Comparison of ENCODE assay signal across 8 cellular contexts in the genomic region with DNA sequence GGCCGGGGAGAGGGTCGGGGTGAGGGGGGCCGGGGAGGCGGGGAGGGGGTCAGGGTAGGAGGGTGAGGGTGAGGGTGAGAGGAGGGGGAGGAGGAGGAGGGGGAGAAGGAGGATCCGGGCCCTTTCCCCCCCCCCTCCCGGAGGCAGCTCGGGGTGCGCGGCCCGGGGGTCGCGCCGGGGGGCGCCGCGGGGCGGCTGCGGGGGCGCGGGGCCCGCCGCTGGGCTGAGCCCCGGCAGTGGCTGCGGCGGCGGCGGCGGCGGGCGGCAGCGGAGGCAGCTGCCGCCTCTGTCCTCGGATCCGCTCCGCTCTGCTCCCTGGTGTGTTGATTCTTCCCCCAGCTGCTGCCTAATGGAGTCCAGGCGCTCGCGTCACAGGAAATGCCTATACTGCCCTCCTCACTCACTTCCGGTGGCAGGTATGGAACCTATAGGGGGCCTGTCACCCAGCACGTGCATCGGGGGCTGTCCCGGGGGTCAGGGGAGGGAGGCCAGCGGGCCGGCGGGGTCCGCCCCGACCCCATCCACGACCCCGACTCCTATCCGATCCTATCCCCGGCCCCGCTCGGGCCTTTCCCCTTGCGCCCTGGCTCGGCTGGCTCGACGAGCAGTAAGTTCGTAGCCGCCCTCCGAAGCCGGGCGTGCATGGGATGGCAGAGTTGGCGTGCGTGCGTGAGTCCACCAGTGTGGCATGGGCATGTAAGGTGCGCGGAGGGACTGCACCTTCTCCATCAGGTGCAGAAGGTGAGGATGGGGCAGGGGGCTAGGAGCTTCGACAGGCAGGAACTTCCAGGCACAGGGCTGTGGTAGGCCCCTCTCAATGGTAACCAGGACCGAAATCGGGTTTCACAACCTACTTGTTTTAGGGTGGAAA. TPM values are rescaled to one million over a fixed set of nuclear protein-coding genes. Genes with fewer than 3 reads are reported as not detected.
A peak's percentile ranks its signal among the peaks of the same experiment; 100 is the strongest.
DNase-seq lines count a peak whose midpoint lies in the region; ATAC-seq lines count a peak whose summit lies in the region.

A gene (minus strand): TSS at position 351 of the 871 bp plus-strand sequence.

- DNase-seq in CMK (ENCODE audit: low read depth) (peak; percentile 74), NK-92 (lab: John Stamatoyannopoulos, UW; ENCODE audit: unreplicated experiment) (peak; percentile 14), lung microvascular endothelial cell (ENCODE audit: low read depth in 2 of 2) (peak; percentile 77 to 83)
- DNase-seq in activated CD8-positive, alpha-beta memory T cell treated with anti-CD3 and anti-CD28 coated beads for 1 hour (ENCODE audit: extremely low read depth in 1 of 2, low read depth in 1 of 2) = peak; percentile 52 to 61
- peak; percentile 75 for DNase-seq in effector CD8-positive, alpha-beta T cell (lab: John Stamatoyannopoulos, UW)
- DNase-seq in stimulated activated CD4-positive, alpha-beta T cell treated with anti-CD3 and anti-CD28 coated beads, TNF-alpha, amount 100 ng/mL, for 48 hours (ENCODE audit: low read depth in 3 of 3) = peak; percentile 60 to 75 (median 73)

- peak; percentile 87 for ATAC-seq in GM19452 (IDR thresholded peaks at IDR 0.05; ENCODE audit: unreplicated experiment)
- peak; percentile 91 for ATAC-seq in HG03571 (IDR thresholded peaks at IDR 0.05; ENCODE audit: unreplicated experiment)

RNA-seq across cellular contexts. Expression of the gene that starts here (rescaled TPM):
- total RNA-seq in lung microvascular endothelial cell = 51.4 and 61.7 TPM in 2 replicates

Comparison
In these comparisons a context has a peak if more than half of its experiments do, and no peak if none do; other contexts are left out.
1. Peak in every context shown above with its lines: DNase-seq and ATAC-seq.
2. DNase-seq: peak in every context shown above with its lines; median percentile 80 in lung microvascular endothelial cell; 75 in effector CD8-positive, alpha-beta T cell; 74 in CMK; 73 in stimulated activated CD4-positive, alpha-beta T cell treated with anti-CD3 and anti-CD28 coated beads, TNF-alpha, amount 100 ng/mL, for 48 hours; 56 in activated CD8-positive, alpha-beta memory T cell treated with anti-CD3 and anti-CD28 coated beads for 1 hour; 14 in NK-92.